ENCODE assay signal across 8 cellular contexts in the genomic region with DNA sequence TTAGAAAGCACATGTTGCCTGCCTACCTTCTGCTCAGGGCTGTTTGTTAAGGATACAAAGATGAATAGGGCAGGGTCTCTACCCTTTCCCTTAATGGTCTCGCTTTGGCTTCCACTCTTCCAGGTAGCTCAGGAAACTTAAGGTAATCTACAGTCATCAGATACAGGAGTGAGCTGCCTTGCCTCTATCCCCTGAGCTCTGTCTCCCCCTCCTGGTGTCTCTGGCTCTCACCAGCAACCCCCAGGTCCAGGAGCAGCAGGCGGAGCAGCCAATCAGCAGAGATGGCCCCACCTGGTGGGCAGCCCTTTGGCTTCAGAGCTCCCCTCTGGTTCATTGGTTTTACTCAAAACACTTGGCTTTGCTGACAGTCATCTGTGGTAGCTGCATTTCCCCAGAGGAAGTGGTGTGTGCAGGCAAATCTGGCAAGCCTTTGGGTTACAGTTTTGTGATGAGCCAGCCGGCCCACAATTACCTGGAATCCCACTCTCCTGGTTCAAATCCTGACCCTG. TPM values are rescaled to one million over a fixed set of nuclear protein-coding genes. Genes with fewer than 3 reads are reported as not detected.
DNase-seq lines count a peak whose midpoint lies in the region; ATAC-seq, FAIRE-seq and TF ChIP-seq lines count a peak whose summit lies in the region.

No MANE protein-coding gene starts in this region.

- H3K36me3 ChIP-seq in mammary epithelial cell (ENCODE audit: insufficient read depth, low read length) (no peaks in the 10 kb centered on the region), kidney (ENCODE audit: control insufficient read depth in 1 of 2, insufficient read depth in 2 of 2, low read length in 2 of 2) (no peaks in the 10 kb centered on the region)

- intact Hi-C loops in mammary epithelial cell (cut with micrococcal nuclease) (loop anchor here (1.0 kb wide), 6 partner anchors 27 to 288 kb away; no protein-coding TSS in a partner anchor), kidney (cut with DNase I) (no loop called here)

- in situ Hi-C loops in mammary epithelial cell (cut with MboI; ENCODE audit: low sequenced_read_pairs in 2 of 2), result loop anchor here (5.0 to 10.0 kb wide), 4 partner anchors 76 to 174 kb away; partner anchors contain the start of gene XIRP1 (in 1 of the 2)

- H3K79me2 ChIP-seq in mammary epithelial cell (ENCODE audit: insufficient read depth, low read length), result no peaks in the 10 kb centered on the region

- no peak overlapping the region for H3K4me2 ChIP-seq in mammary epithelial cell (ENCODE audit: insufficient read depth, low read depth, low read length)

- ATAC-seq in GM18909 (IDR thresholded peaks at IDR 0.05; ENCODE audit: poor library complexity, unreplicated experiment) (peak; percentile 97), HG03108 (IDR thresholded peaks at IDR 0.05; ENCODE audit: unreplicated experiment) (peak; percentile 98), WTC11 (peak; percentile 98)

- H3K36me3 Mint-ChIP-seq in WTC11, result no peaks in the 10 kb centered on the region

- H3K4me3 Mint-ChIP-seq in WTC11, result no peak overlapping the region

- H3K9ac ChIP-seq in mammary epithelial cell (ENCODE audit: insufficient read depth, low read length) (no peak overlapping the region), kidney (ENCODE audit: low read length in 2 of 2) (no peak overlapping the region)

- no peaks in the 10 kb centered on the region for H3K9me3 Mint-ChIP-seq in WTC11

- WGBS in mammary epithelial cell (ENCODE audit: low coverage, missing lambda C conversion rate), result 33% methylated on average over 3 of the region's 3 CpGs

- H3K4me1 ChIP-seq in mammary epithelial cell (ENCODE audit: insufficient read depth, low read length) (no peaks in the 10 kb centered on the region), kidney (ENCODE audit: control insufficient read depth in 1 of 2, insufficient read depth in 1 of 2, low read depth in 1 of 2, low read length in 2 of 2) (no peaks in the 10 kb centered on the region)

- H3K4me3 ChIP-seq in mammary epithelial cell (replicated peaks in 1 of 3; ENCODE audit: insufficient read depth in 1 of 3, low read depth in 2 of 3, low read length in 3 of 3), result no peak overlapping the region
- no peak overlapping the region for H3K4me3 ChIP-seq in kidney (ENCODE audit: low read length in 2 of 2)

- H3K27me3 ChIP-seq in mammary epithelial cell (ENCODE audit: insufficient read depth, low read length), result no peaks in the 10 kb centered on the region

- no peak overlapping the region for H3K27ac ChIP-seq in mammary epithelial cell (ENCODE audit: insufficient read depth, low read depth, low read length)
- H3K27ac ChIP-seq in kidney (ENCODE audit: low read depth in 2 of 2, low read length in 2 of 2), result no peak overlapping the region

- H3K9me3 ChIP-seq in mammary epithelial cell (replicated peaks; ENCODE audit: insufficient read depth, low read length) (no peaks in the 10 kb centered on the region), kidney (ENCODE audit: control insufficient read depth in 1 of 2, low read length in 2 of 2) (no peaks in the 10 kb centered on the region)

- peak; percentile 47; the same call in 1 of the 2 replicates for TF ChIP-seq CTCF in WTC11 (IDR thresholded peaks at IDR 0.05)
- TF ChIP-seq CTCF in mammary epithelial cell (conservative IDR thresholded peaks at IDR 0.05 in 1 of 2, IDR thresholded peaks at IDR 0.05 in 1 of 2; ENCODE audit: extremely low read depth in 1 of 2, insufficient read depth in 1 of 2, low read depth in 1 of 2, low read length in 2 of 2), result peak; percentile 97 to 98
- TF ChIP-seq CTCF in kidney (IDR thresholded peaks at IDR 0.05; ENCODE audit: borderline replicate concordance, extremely low read depth, insufficient read depth), result peak; percentile 96

- H3K4me1 Mint-ChIP-seq in WTC11, result peaks cover 5% of the 10 kb centered on the region

- H3K27ac Mint-ChIP-seq in WTC11, result no peak overlapping the region

- dilution Hi-C loops in mammary epithelial cell (cut with HindIII; ENCODE audit: low sequenced_read_pairs), result no loop called here

- POLR2A ChIA-PET in WTC11 (lab: Charles Lee), result interaction anchor here (0.6 to 1.4 kb wide), 7 partner anchors 89 to 288 kb away, joined by 3 to 7 read pairs (median 4); partner anchors contain the start of genes GORASP1 and TTC21A

- FAIRE-seq in kidney (lab: Jason Lieb, UNC), result no peak

- H4K20me1 ChIP-seq in mammary epithelial cell (ENCODE audit: insufficient read depth, low read length), result no peaks in the 10 kb centered on the region

- peak; percentile 89 to 94 for DNase-seq in AML-193 (lab: John Stamatoyannopoulos, UW)
- peak; percentile 57 for DNase-seq in NCI-H2196 treated with DMSO at 0.1 percent for 48 hours (lab: John Stamatoyannopoulos, UW; ENCODE audit: unreplicated experiment)
- peak; percentile 94 for DNase-seq in WTC11 (ENCODE audit: low spot score)
- peak; percentile 78 for DNase-seq in mammary epithelial cell
- peak; percentile 92 for DNase-seq in kidney
- peak; percentile 79 to 84 for DNase-seq in stimulated activated CD4-positive, alpha-beta T cell treated with anti-CD3 and anti-CD28 coated beads, Interleukin-2, amount 100 ng/mL, for 24 hours

- no peaks in the 10 kb centered on the region for H3K27me3 Mint-ChIP-seq in WTC11 (ENCODE audit: low read depth)

- BruUV-seq in mammary epithelial cell (replicated peaks; lab: Mats Ljungman, UMichigan), result no TSS peak

- H2AFZ ChIP-seq in mammary epithelial cell (ENCODE audit: low read depth, low read length), result no peak overlapping the region

- CTCF ChIA-PET in WTC11 (lab: Charles Lee), result interaction anchor here (0.5 to 9.4 kb wide), 89 partner anchors 9 to 846 kb away, joined by 3 to 291 read pairs (median 5); partner anchors contain the start of genes CCR8, CX3CR1, GORASP1 and TTC21A
- CTCF ChIA-PET in mammary epithelial cell (lab: Charles Lee; ENCODE audit: low non-redundant PET), result interaction anchor here (0.5 to 1.2 kb wide), 12 partner anchors 71 to 331 kb away, joined by 3 to 14 read pairs (median 3); partner anchors contain the start of genes GORASP1 and TTC21A

TF ChIP-seq in WTC11, 78 proteins besides CTCF, POLR2A, EP300 and RAD21 (continues in another document):
- TF ChIP-seq, protein P1, sequence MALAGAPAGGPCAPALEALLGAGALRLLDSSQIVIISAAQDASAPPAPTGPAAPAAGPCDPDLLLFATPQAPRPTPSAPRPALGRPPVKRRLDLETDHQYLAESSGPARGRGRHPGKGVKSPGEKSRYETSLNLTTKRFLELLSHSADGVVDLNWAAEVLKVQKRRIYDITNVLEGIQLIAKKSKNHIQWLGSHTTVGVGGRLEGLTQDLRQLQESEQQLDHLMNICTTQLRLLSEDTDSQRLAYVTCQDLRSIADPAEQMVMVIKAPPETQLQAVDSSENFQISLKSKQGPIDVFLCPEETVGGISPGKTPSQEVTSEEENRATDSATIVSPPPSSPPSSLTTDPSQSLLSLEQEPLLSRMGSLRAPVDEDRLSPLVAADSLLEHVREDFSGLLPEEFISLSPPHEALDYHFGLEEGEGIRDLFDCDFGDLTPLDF (CRISPR knock-in tag; IDR thresholded peaks at IDR 0.05), result no peak
- TF ChIP-seq, protein P2, sequence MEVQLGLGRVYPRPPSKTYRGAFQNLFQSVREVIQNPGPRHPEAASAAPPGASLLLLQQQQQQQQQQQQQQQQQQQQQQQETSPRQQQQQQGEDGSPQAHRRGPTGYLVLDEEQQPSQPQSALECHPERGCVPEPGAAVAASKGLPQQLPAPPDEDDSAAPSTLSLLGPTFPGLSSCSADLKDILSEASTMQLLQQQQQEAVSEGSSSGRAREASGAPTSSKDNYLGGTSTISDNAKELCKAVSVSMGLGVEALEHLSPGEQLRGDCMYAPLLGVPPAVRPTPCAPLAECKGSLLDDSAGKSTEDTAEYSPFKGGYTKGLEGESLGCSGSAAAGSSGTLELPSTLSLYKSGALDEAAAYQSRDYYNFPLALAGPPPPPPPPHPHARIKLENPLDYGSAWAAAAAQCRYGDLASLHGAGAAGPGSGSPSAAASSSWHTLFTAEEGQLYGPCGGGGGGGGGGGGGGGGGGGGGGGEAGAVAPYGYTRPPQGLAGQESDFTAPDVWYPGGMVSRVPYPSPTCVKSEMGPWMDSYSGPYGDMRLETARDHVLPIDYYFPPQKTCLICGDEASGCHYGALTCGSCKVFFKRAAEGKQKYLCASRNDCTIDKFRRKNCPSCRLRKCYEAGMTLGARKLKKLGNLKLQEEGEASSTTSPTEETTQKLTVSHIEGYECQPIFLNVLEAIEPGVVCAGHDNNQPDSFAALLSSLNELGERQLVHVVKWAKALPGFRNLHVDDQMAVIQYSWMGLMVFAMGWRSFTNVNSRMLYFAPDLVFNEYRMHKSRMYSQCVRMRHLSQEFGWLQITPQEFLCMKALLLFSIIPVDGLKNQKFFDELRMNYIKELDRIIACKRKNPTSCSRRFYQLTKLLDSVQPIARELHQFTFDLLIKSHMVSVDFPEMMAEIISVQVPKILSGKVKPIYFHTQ (CRISPR knock-in tag; IDR thresholded peaks at IDR 0.05), result no peak
- TF ChIP-seq, protein P3, sequence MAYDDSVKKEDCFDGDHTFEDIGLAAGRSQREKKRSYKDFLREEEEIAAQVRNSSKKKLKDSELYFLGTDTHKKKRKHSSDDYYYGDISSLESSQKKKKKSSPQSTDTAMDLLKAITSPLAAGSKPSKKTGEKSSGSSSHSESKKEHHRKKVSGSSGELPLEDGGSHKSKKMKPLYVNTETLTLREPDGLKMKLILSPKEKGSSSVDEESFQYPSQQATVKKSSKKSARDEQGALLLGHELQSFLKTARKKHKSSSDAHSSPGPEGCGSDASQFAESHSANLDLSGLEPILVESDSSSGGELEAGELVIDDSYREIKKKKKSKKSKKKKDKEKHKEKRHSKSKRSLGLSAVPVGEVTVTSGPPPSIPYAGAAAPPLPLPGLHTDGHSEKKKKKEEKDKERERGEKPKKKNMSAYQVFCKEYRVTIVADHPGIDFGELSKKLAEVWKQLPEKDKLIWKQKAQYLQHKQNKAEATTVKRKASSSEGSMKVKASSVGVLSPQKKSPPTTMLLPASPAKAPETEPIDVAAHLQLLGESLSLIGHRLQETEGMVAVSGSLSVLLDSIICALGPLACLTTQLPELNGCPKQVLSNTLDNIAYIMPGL (CRISPR knock-in tag; IDR thresholded peaks at IDR 0.05), result 0 out of 2 replicates have a peak, but pooled peaks have one; percentile 25
- TF ChIP-seq CDX4 (CRISPR knock-in tag; IDR thresholded peaks at IDR 0.05; ENCODE audit: borderline replicate concordance), result no peak

RNA-seq across cellular contexts. Expression of gene CX3CR1, which starts 8.5 kb away (rescaled TPM):
- total RNA-seq in WTC11 (2021) (0.07 to 0.37 TPM (median 0.11 TPM) in 3 replicates), mammary epithelial cell (not detected), kidney (4.4 TPM)
- polyA plus RNA-seq in mammary epithelial cell (not detected), kidney (ENCODE audit: insufficient read depth, low read depth, low replicate concordance) (0.99 TPM)
- polyA minus RNA-seq in mammary epithelial cell, result not detected

RNA-seq across cellular contexts. Expression of gene CCR8, which starts 41.2 kb away (rescaled TPM):
- total RNA-seq in WTC11 (2021), result 0.33 TPM in 1 of 3 replicates, not detected in the others
- total RNA-seq in mammary epithelial cell, result not detected
- not detected for polyA plus RNA-seq in mammary epithelial cell
- not detected for polyA minus RNA-seq in mammary epithelial cell
- 0.19 TPM for total RNA-seq in kidney
- polyA plus RNA-seq in kidney (ENCODE audit: insufficient read depth, low read depth, low replicate concordance), result not detected

Comparison
In these comparisons a context has a peak if more than half of its experiments do, and no peak if none do; other contexts are left out.
1. CTCF ChIP-seq: peak in every context shown above with its lines; median percentile 98 in mammary epithelial cell; 96 in kidney; 47 in WTC11.